18 cellular contexts compared by ENCODE assay signal in the genomic region with DNA sequence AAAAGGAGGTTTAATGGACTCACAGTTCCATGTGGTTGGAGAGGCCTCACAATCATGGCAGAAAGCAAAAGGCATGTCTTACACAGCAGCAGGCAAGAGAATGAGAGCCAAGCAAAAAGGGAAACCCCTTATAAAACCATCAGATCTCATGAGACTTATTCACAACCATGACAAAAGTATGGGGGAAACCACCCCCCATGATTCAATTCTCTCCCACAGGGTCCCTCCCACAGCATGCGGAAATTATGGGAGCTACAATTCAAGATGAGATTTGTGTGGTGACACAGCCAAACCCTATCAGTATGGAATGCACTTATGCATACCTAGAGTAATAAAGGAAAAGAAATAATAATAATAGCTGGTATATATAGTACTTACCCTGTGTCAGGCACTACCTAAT. TPM values are rescaled to one million over a fixed set of nuclear protein-coding genes. Genes with fewer than 3 reads are reported as not detected.
DNase-seq lines count a peak whose midpoint lies in the region; ATAC-seq and TF ChIP-seq lines count a peak whose summit lies in the region.
"Had no signal": no experiment of that assay in that cellular context is flagged by ENCODE, and none has a peak within 500 bp of the region (broad histone marks: within the 10 kb centered on the region; RNA-seq: fewer than 3 reads in every experiment).

No MANE protein-coding gene starts in this region.

- no peak overlapping the region for H3K27ac Mint-ChIP-seq in activated T-cell treated with anti-CD3 and anti-CD28 coated beads, Interleukin-2, amount 50 U/mL, for 72 hours
- peak overlapping the region; percentile 64 for H3K27ac Mint-ChIP-seq in activated B cell treated with CpG ODN at 0.5 μM for 24 hours
- H3K27ac Mint-ChIP-seq: HFFc6 had no signal

- no peak overlapping the region for H3K27ac ChIP-seq in breast epithelium

- no peaks in the 10 kb centered on the region for H3K9me3 ChIP-seq in breast epithelium

- H3K27me3 ChIP-seq in breast epithelium = no peaks in the 10 kb centered on the region

- no peaks in the 10 kb centered on the region for H3K4me1 ChIP-seq in breast epithelium

- no peak for TF ChIP-seq POLR2A in breast epithelium (IDR thresholded peaks at IDR 0.05)

- no peak for TF ChIP-seq CTCF in activated B cell treated with CpG ODN at 0.5 μM for 24 hours (IDR thresholded peaks at IDR 0.05)
- no peak for TF ChIP-seq CTCF in breast epithelium (IDR thresholded peaks at IDR 0.05)

- H3K4me3 ChIP-seq in breast epithelium = no peak overlapping the region

- DNase-seq in activated T-cell treated with anti-CD3 and anti-CD28 coated beads, Interleukin-2, amount 50 U/mL, for 72 hours = peak; percentile 61 to 69
- no peak for DNase-seq in activated T-cell treated with anti-CD3 and anti-CD28 coated beads for 4 hours
- peak; percentile 29 for DNase-seq in NCI-H226
- no peak for DNase-seq in activated B cell treated with CpG ODN at 0.5 μM for 24 hours
- DNase-seq in stimulated activated CD4-positive, alpha-beta T cell treated with anti-CD3 and anti-CD28 coated beads, Interleukin-4, amount 100 ng/mL, for 48 hours (ENCODE audit: low read depth in 2 of 2) = peak; percentile 20 to 44
- DNase-seq in GF-D8 (lab: John Stamatoyannopoulos, UW) = no peak
- no peak for DNase-seq in breast epithelium (ENCODE audit: low spot score in 2 of 2)
- DNase-seq: ACHN, AML-193, COR-L47, HFFc6, KBM-7, MV-4-11, NCI-H1417, NCI-H1930, NCI-H748 treated with DMSO at 0.1 percent for 48 hours, RPMI8226 had no signal

- intact Hi-C loops in activated B cell treated with CpG ODN at 0.5 μM for 24 hours (cut with micrococcal nuclease) (no loop called here), breast epithelium (cut with DNase I; ENCODE audit: low total_unique reads) (no loop called here)

- H3K4me3 Mint-ChIP-seq in activated T-cell treated with anti-CD3 and anti-CD28 coated beads, Interleukin-2, amount 50 U/mL, for 72 hours = no peak overlapping the region
- H3K4me3 Mint-ChIP-seq in activated B cell treated with CpG ODN at 0.5 μM for 24 hours = no peak overlapping the region
- H3K4me3 Mint-ChIP-seq: CD14-positive monocyte, HFFc6 had no signal

- POLR2A ChIA-PET in activated B cell treated with CpG ODN at 0.5 μM for 24 hours (lab: Charles Lee) = interaction anchor here (0.7 kb wide), 1 partner anchor 23 kb away, joined by 5 read pairs; no protein-coding TSS in a partner anchor

- peaks cover 23% of the 10 kb centered on the region for H3K27me3 Mint-ChIP-seq in activated T-cell treated with anti-CD3 and anti-CD28 coated beads, Interleukin-2, amount 50 U/mL, for 72 hours (ENCODE audit: low read depth)
- no peaks in the 10 kb centered on the region for H3K27me3 Mint-ChIP-seq in activated B cell treated with CpG ODN at 0.5 μM for 24 hours

- ATAC-seq in activated T-cell treated with anti-CD3 and anti-CD28 coated beads, Interleukin-2, amount 50 U/mL, for 72 hours (replicated peaks in 1 of 2) = peak; percentile 15 to 19
- no peak for ATAC-seq in activated B cell treated with CpG ODN at 0.5 μM for 24 hours (ENCODE audit: low read depth)

- H3K4me1 Mint-ChIP-seq in activated T-cell treated with anti-CD3 and anti-CD28 coated beads, Interleukin-2, amount 50 U/mL, for 72 hours (ENCODE audit: low read depth) = peaks cover 56% of the 10 kb centered on the region
- peaks cover 75% of the 10 kb centered on the region for H3K4me1 Mint-ChIP-seq in activated B cell treated with CpG ODN at 0.5 μM for 24 hours

- CTCF ChIA-PET in activated B cell treated with CpG ODN at 0.5 μM for 24 hours (lab: Charles Lee) = interaction anchor here (1.4 kb wide), 1 partner anchor 9 kb away, joined by 8 read pairs; no protein-coding TSS in a partner anchor

- H3K36me3 Mint-ChIP-seq in activated T-cell treated with anti-CD3 and anti-CD28 coated beads, Interleukin-2, amount 50 U/mL, for 72 hours (ENCODE audit: insufficient read depth in 2 of 2) = peaks cover 2 to 3% of the 10 kb centered on the region in 2 donors
- peaks cover 5% of the 10 kb centered on the region for H3K36me3 Mint-ChIP-seq in activated B cell treated with CpG ODN at 0.5 μM for 24 hours (ENCODE audit: low read depth)

- no peaks in the 10 kb centered on the region for H3K9me3 Mint-ChIP-seq in activated T-cell treated with anti-CD3 and anti-CD28 coated beads, Interleukin-2, amount 50 U/mL, for 72 hours
- no peaks in the 10 kb centered on the region for H3K9me3 Mint-ChIP-seq in activated B cell treated with CpG ODN at 0.5 μM for 24 hours
- H3K9me3 Mint-ChIP-seq: HFFc6 had no signal

- H3K36me3 ChIP-seq in breast epithelium = no peaks in the 10 kb centered on the region

RNA-seq across cellular contexts. Expression of a gene that starts 4.5 kb away (rescaled TPM):
- total RNA-seq in activated T-cell treated with anti-CD3 and anti-CD28 coated beads, Interleukin-2, amount 50 U/mL, for 72 hours = 1 to 10 TPM; 6.3 to 10.0 TPM
- total RNA-seq in activated B cell treated with CpG ODN at 0.5 μM for 24 hours = 44.7 and 45.4 TPM in 2 replicates
- total RNA-seq in breast epithelium = 10 to 100 TPM; 12.1 to 23.0 (median 17.0) TPM

RNA-seq across cellular contexts. Expression of a gene that starts 35.3 kb away (rescaled TPM):
- total RNA-seq in activated T-cell treated with anti-CD3 and anti-CD28 coated beads, Interleukin-2, amount 50 U/mL, for 72 hours = 10 to 100 TPM; 78.2 to 80.1 TPM
- total RNA-seq in activated B cell treated with CpG ODN at 0.5 μM for 24 hours (75.0 and 85.1 TPM in 2 replicates), breast epithelium (10 to 100 TPM; 34.1 to 56.9 (median 36.4) TPM)

Comparison
In these comparisons a context has a peak if more than half of its experiments do, and no peak if none do; other contexts are left out.
1. DNase-seq: peak in activated T-cell treated with anti-CD3 and anti-CD28 coated beads, Interleukin-2, amount 50 U/mL, for 72 hours (2 of 2), NCI-H226 (single experiment) and stimulated activated CD4-positive, alpha-beta T cell treated with anti-CD3 and anti-CD28 coated beads, Interleukin-4, amount 100 ng/mL, for 48 hours (2 of 2); none in activated T-cell treated with anti-CD3 and anti-CD28 coated beads for 4 hours (single experiment), activated B cell treated with CpG ODN at 0.5 μM for 24 hours (single experiment), GF-D8 (single experiment) and breast epithelium (0 of 2).